ENCODE assay signal across 10 cellular contexts in the genomic region with DNA sequence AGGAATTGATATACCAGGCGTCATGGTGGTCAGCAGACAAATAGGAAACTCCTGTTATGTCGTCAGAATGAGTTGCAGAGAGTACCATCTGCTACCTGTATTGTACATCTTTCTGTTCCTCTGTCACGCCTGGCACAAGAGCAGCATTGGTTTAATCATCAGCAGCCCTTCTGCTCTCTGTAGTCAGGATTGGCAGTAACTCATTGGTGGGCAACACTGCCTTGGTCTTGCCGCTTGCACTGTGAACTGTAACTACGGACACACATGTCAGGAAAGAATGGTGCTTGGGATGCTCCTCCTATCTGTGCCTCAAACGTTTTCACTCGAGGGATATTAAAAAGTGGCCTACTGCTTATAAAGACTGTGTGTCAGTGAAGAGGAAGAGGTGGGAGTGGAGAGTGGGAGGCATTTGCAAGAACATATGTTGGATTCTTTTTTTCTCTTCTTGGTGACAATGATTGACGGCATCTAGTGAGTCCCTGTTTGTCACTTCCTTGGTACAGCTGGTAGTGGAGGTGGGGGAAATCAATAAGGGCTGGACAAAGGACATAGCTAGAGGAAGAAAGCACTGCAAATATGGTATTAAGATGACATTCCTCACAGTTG.
A peak's percentile ranks its signal among the peaks of the same experiment; 100 is the strongest.
DNase-seq lines count a peak whose midpoint lies in the region; ATAC-seq and TF ChIP-seq lines count a peak whose summit lies in the region.
"Had no signal": no experiment of that assay in that cellular context is flagged by ENCODE, and none has a peak within 500 bp of the region (broad histone marks: within the 10 kb centered on the region; RNA-seq: fewer than 3 reads in every experiment).

No MANE protein-coding gene starts in this region.

- DNase-seq in CD8-positive, alpha-beta memory T cell: no peak
- peak; percentile 57 for DNase-seq in activated CD8-positive, alpha-beta T cell treated with anti-CD3 and anti-CD28 coated beads for 36 hours
- DNase-seq in HT-29 (ENCODE audit: low spot score): no peak
- DNase-seq: endodermal cell, NCI-H1694 treated with DMSO at 0.1 percent for 48 hours had no signal

- H3K4me3 Mint-ChIP-seq in CD8-positive, alpha-beta memory T cell: peak overlapping the region; percentile 14 to 82 (median 76)
- peak overlapping the region; percentile 59 for H3K4me3 Mint-ChIP-seq in activated CD8-positive, alpha-beta T cell treated with anti-CD3 and anti-CD28 coated beads for 36 hours
- H3K4me3 Mint-ChIP-seq: endodermal cell had no signal

- no peaks in the 10 kb centered on the region for H3K36me3 ChIP-seq in CD8-positive, alpha-beta memory T cell (ENCODE audit: insufficient read depth, low read length)
- H3K36me3 ChIP-seq in mucosa of rectum (ENCODE audit: control insufficient read depth in 2 of 2, insufficient read depth in 2 of 2, low read length in 2 of 2): no peaks in the 10 kb centered on the region

- no peak for TF ChIP-seq CTCF in activated CD8-positive, alpha-beta T cell treated with anti-CD3 and anti-CD28 coated beads for 36 hours (IDR thresholded peaks at IDR 0.05)

- peaks cover 0 to 2% (median 0%) of the 10 kb centered on the region in 3 donors for H3K36me3 Mint-ChIP-seq in CD8-positive, alpha-beta memory T cell
- H3K36me3 Mint-ChIP-seq in activated CD8-positive, alpha-beta T cell treated with anti-CD3 and anti-CD28 coated beads for 36 hours (ENCODE audit: low read depth): no peaks in the 10 kb centered on the region

- ATAC-seq in HG02571 (IDR thresholded peaks at IDR 0.05; ENCODE audit: unreplicated experiment) (peak; percentile 35), HG03025 (IDR thresholded peaks at IDR 0.05; ENCODE audit: low FRiP score, unreplicated experiment) (no peak), HG02610 (IDR thresholded peaks at IDR 0.05; ENCODE audit: unreplicated experiment) (no peak), HG02623 (IDR thresholded peaks at IDR 0.05; ENCODE audit: unreplicated experiment) (no peak)
- ATAC-seq in activated CD8-positive, alpha-beta T cell treated with anti-CD3 and anti-CD28 coated beads for 36 hours: peak; percentile 15

- POLR2A ChIA-PET in CD8-positive, alpha-beta memory T cell (lab: Charles Lee): interaction anchor here (1.0 to 2.4 kb wide), 3 partner anchors 19 to 143 kb away, joined by 4 to 29 read pairs (median 5); a partner anchor contains a TSS
- POLR2A ChIA-PET in activated CD8-positive, alpha-beta T cell treated with anti-CD3 and anti-CD28 coated beads for 36 hours (lab: Charles Lee): interaction anchor here (0.6 to 1.7 kb wide), 3 partner anchors 141 to 209 kb away, joined by 3 to 25 read pairs (median 4); a partner anchor contains a TSS

- H3K4me3 ChIP-seq in CD8-positive, alpha-beta memory T cell (ENCODE audit: low read length): peak overlapping the region; percentile 38
- peak overlapping the region in 1 of 2 donors; percentile 66 for H3K4me3 ChIP-seq in mucosa of rectum (ENCODE audit: low read length in 2 of 2)

- H3K9ac ChIP-seq in mucosa of rectum (ENCODE audit: low read depth in 1 of 2, low read length in 2 of 2): peak overlapping the region; percentile 26 to 35

- no peaks in the 10 kb centered on the region for H3K27me3 ChIP-seq in CD8-positive, alpha-beta memory T cell (ENCODE audit: insufficient read depth, low read length, poor library complexity, severe bottlenecking)
- no peaks in the 10 kb centered on the region for H3K27me3 ChIP-seq in mucosa of rectum (ENCODE audit: control insufficient read depth in 2 of 2, insufficient read depth in 2 of 2, low read length in 2 of 2)

- no peaks in the 10 kb centered on the region for H3K9me3 Mint-ChIP-seq in CD8-positive, alpha-beta memory T cell
- no peaks in the 10 kb centered on the region for H3K9me3 Mint-ChIP-seq in activated CD8-positive, alpha-beta T cell treated with anti-CD3 and anti-CD28 coated beads for 36 hours

- H3K4me1 Mint-ChIP-seq in CD8-positive, alpha-beta memory T cell: peaks cover 76 to 86% (median 85%) of the 10 kb centered on the region in 3 donors
- H3K4me1 Mint-ChIP-seq in activated CD8-positive, alpha-beta T cell treated with anti-CD3 and anti-CD28 coated beads for 36 hours (ENCODE audit: low read depth): peaks cover 70% of the 10 kb centered on the region

- H3K27ac Mint-ChIP-seq in CD8-positive, alpha-beta memory T cell: peak overlapping the region; percentile 84 to 98 (median 94)
- peak overlapping the region; percentile 85 for H3K27ac Mint-ChIP-seq in activated CD8-positive, alpha-beta T cell treated with anti-CD3 and anti-CD28 coated beads for 36 hours
- H3K27ac Mint-ChIP-seq: endodermal cell had no signal

- H3K4me1 ChIP-seq in CD8-positive, alpha-beta memory T cell (ENCODE audit: insufficient read depth, low read length): peaks cover 66% of the 10 kb centered on the region
- peaks cover 34 to 48% of the 10 kb centered on the region in 2 donors for H3K4me1 ChIP-seq in mucosa of rectum (ENCODE audit: control insufficient read depth in 2 of 2, insufficient read depth in 2 of 2, low read length in 2 of 2)

- no peaks in the 10 kb centered on the region for H3K9me3 ChIP-seq in CD8-positive, alpha-beta memory T cell (ENCODE audit: low read length)
- no peaks in the 10 kb centered on the region for H3K9me3 ChIP-seq in mucosa of rectum (ENCODE audit: control insufficient read depth in 2 of 2, low read length in 2 of 2)

- intact Hi-C loops in activated CD8-positive, alpha-beta T cell treated with anti-CD3 and anti-CD28 coated beads for 36 hours (cut with micrococcal nuclease): loop anchor here (10.0 kb wide), 1 partner anchor 1032 kb away; a partner anchor contains a TSS

- CTCF ChIA-PET in CD8-positive, alpha-beta memory T cell (lab: Charles Lee): interaction anchor here (0.7 to 4.0 kb wide), 5 partner anchors 25 to 143 kb away, joined by 3 to 47 read pairs (median 8); a partner anchor contains a TSS
- CTCF ChIA-PET in activated CD8-positive, alpha-beta T cell treated with anti-CD3 and anti-CD28 coated beads for 36 hours (lab: Charles Lee): interaction anchor here (1.1 to 4.0 kb wide), 4 partner anchors 37 to 227 kb away, joined by 3 to 45 read pairs (median 6); a partner anchor contains a TSS

- H3K27me3 Mint-ChIP-seq in CD8-positive, alpha-beta memory T cell: no peaks in the 10 kb centered on the region
- no peaks in the 10 kb centered on the region for H3K27me3 Mint-ChIP-seq in activated CD8-positive, alpha-beta T cell treated with anti-CD3 and anti-CD28 coated beads for 36 hours

- H3K27ac ChIP-seq in CD8-positive, alpha-beta memory T cell (ENCODE audit: low read depth, low read length): peak overlapping the region; percentile 54
- H3K27ac ChIP-seq in mucosa of rectum (ENCODE audit: low read depth in 2 of 2, low read length in 2 of 2): peak overlapping the region; percentile 78 to 79

Comparison
In these comparisons a context has a peak if more than half of its experiments do, and no peak if none do; other contexts are left out.
1. ATAC-seq: peak in HG02571 (single experiment) and activated CD8-positive, alpha-beta T cell treated with anti-CD3 and anti-CD28 coated beads for 36 hours (single experiment); none in HG03025 (single experiment), HG02610 (single experiment) and HG02623 (single experiment).